8 cellular contexts compared by ENCODE assay signal in the genomic region with DNA sequence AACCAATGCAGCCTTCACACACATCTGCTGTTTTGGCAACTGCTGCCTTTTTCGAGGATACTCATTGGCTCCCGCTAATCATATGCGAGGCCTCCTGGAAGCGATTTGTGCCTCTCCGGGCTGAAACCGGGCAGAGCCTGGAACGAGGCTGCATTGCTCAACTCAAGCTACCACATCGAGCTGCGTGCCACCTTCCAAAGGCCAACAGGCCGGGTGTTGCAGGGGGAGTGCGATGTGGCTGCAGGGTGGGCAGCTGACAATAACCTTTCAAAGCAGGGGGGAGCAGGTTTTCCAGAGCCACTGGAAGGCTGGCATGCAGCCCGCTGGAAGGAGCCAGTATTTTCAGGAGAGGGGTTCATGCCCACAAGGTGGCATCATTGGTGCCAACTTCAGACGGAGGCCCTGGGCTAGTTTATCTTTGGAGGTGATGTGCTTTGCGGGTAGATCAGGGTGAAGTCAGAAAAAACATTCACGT.
A peak's percentile ranks its signal among the peaks of the same experiment; 100 is the strongest.
DNase-seq lines count a peak whose midpoint lies in the region; ATAC-seq and TF ChIP-seq lines count a peak whose summit lies in the region.

No MANE protein-coding gene starts in this region.

- no peaks in the 10 kb centered on the region for H3K9me3 Mint-ChIP-seq in activated naive CD4-positive, alpha-beta T cell treated with anti-CD3 and anti-CD28 coated beads for 36 hours

- H3K4me2 ChIP-seq in OCI-LY1 (ENCODE audit: low read length): no peak overlapping the region

- H3K4me3 ChIP-seq in ACC112 (ENCODE audit: low read depth, low read length) (peak overlapping the region; percentile 75), OCI-LY1 (ENCODE audit: low read depth, low read length, poor library complexity, severe bottlenecking) (no peak overlapping the region)

- H3K36me3 ChIP-seq in ACC112 (ENCODE audit: insufficient read depth, low read length) (no peaks in the 10 kb centered on the region), OCI-LY1 (ENCODE audit: insufficient read depth, low read length) (no peaks in the 10 kb centered on the region)

- no peak overlapping the region for H3K27ac ChIP-seq in ACC112 (ENCODE audit: low read depth, low read length)
- no peak overlapping the region for H3K27ac ChIP-seq in OCI-LY1 (ENCODE audit: low read depth, low read length, poor library complexity, severe bottlenecking)

- H3K4me3 Mint-ChIP-seq in activated naive CD4-positive, alpha-beta T cell treated with anti-CD3 and anti-CD28 coated beads for 36 hours: peak overlapping the region; percentile 12

- in situ Hi-C loops in GM13977 (cut with MboI; ENCODE audit: low pct_unique_long_range_greater_than_20kb, low sequenced_read_pairs, unreplicated experiment): no loop called here

- no peak overlapping the region for H3K27ac Mint-ChIP-seq in activated naive CD4-positive, alpha-beta T cell treated with anti-CD3 and anti-CD28 coated beads for 36 hours

- H4K20me1 ChIP-seq in OCI-LY1 (ENCODE audit: insufficient read depth, low read length): no peaks in the 10 kb centered on the region

- no peaks in the 10 kb centered on the region for H3K36me3 Mint-ChIP-seq in activated naive CD4-positive, alpha-beta T cell treated with anti-CD3 and anti-CD28 coated beads for 36 hours (ENCODE audit: low read depth)

- H3K27me3 ChIP-seq in ACC112 (ENCODE audit: insufficient read depth, low read length) (no peaks in the 10 kb centered on the region), OCI-LY1 (ENCODE audit: insufficient read depth, low read length) (no peaks in the 10 kb centered on the region; the same call in 1 of the 2 replicates)

- no peak overlapping the region for H2AFZ ChIP-seq in ACC112 (ENCODE audit: low read length, unreplicated experiment)
- H2AFZ ChIP-seq in OCI-LY1 (ENCODE audit: low read length): no peak overlapping the region

- H3F3A ChIP-seq in OCI-LY1 (ENCODE audit: insufficient read depth, low read length): no peaks in the 10 kb centered on the region

- H3K4me1 ChIP-seq in ACC112 (ENCODE audit: control insufficient read depth, insufficient read depth, low read length, unreplicated experiment): no peaks in the 10 kb centered on the region
- H3K4me1 ChIP-seq in OCI-LY1 (ENCODE audit: insufficient read depth, low read length, severe bottlenecking): no peaks in the 10 kb centered on the region

- no peaks in the 10 kb centered on the region for H3K9me2 ChIP-seq in OCI-LY1 (ENCODE audit: low read depth, low read length)

- no peaks in the 10 kb centered on the region for H3K79me2 ChIP-seq in ACC112 (ENCODE audit: control insufficient read depth, insufficient read depth, low read length, unreplicated experiment)
- H3K79me2 ChIP-seq in OCI-LY1 (ENCODE audit: insufficient read depth, low read length): no peaks in the 10 kb centered on the region

- TF ChIP-seq CTCF in GM13977 (IDR thresholded peaks at IDR 0.05; ENCODE audit: extremely low read depth, insufficient read depth, missing control alignments) (peak; percentile 38), OCI-LY1 (IDR thresholded peaks at IDR 0.05; ENCODE audit: low read length) (peak; percentile 25; the same call in 1 of the 2 replicates), omental fat pad (IDR thresholded peaks at IDR 0.05) (no peak)

- CTCF ChIA-PET in activated naive CD4-positive, alpha-beta T cell treated with anti-CD3 and anti-CD28 coated beads for 36 hours (lab: Charles Lee): interaction anchor here (1.1 to 2.0 kb wide), 6 partner anchors 21 to 247 kb away, joined by 3 to 22 read pairs (median 4); no protein-coding TSS in a partner anchor

- intact Hi-C loops in activated naive CD4-positive, alpha-beta T cell treated with anti-CD3 and anti-CD28 coated beads for 36 hours (cut with micrococcal nuclease): loop anchor here (1.0 to 10.0 kb wide), 7 partner anchors 21 to 763 kb away; partner anchors contain the start of genes OLIG3 and PERP

- H3K27me3 Mint-ChIP-seq in activated naive CD4-positive, alpha-beta T cell treated with anti-CD3 and anti-CD28 coated beads for 36 hours (ENCODE audit: low read depth): no peaks in the 10 kb centered on the region

- no peak overlapping the region for H3K9ac ChIP-seq in OCI-LY1 (ENCODE audit: low read length)

- H3K4me1 Mint-ChIP-seq in activated naive CD4-positive, alpha-beta T cell treated with anti-CD3 and anti-CD28 coated beads for 36 hours (ENCODE audit: low read depth): peaks cover 7% of the 10 kb centered on the region

- H3K9me3 ChIP-seq in OCI-LY1 (ENCODE audit: low read length): no peaks in the 10 kb centered on the region

- DNase-seq in GM13977 (ENCODE audit: low spot score) (peak; percentile 44), inferior parietal cortex (ENCODE audit: extremely low spot score) (peak; percentile 68), omental fat pad (ENCODE audit: low spot score) (no peak)
- peak; percentile 69 for DNase-seq in activated naive CD4-positive, alpha-beta T cell treated with anti-CD3 and anti-CD28 coated beads for 36 hours
- DNase-seq in stimulated activated CD8-positive, alpha-beta memory T cell treated with anti-CD3 and anti-CD28 coated beads, Interleukin-15, amount 100 ng/mL, for 4 hours (ENCODE audit: low read depth in 2 of 2): peak; percentile 20 to 23

- no peak for ATAC-seq in GM21825 (IDR thresholded peaks at IDR 0.05; ENCODE audit: unreplicated experiment)
- no peak for ATAC-seq in omental fat pad (ENCODE audit: low FRiP score)

Comparison
In these comparisons a context has a peak if more than half of its experiments do, and no peak if none do; other contexts are left out.
1. CTCF ChIP-seq: peak in GM13977 (single experiment) and OCI-LY1 (single experiment); none in omental fat pad (0 of 3).